Comparison of ENCODE assay signal across 9 cellular contexts in the genomic region with DNA sequence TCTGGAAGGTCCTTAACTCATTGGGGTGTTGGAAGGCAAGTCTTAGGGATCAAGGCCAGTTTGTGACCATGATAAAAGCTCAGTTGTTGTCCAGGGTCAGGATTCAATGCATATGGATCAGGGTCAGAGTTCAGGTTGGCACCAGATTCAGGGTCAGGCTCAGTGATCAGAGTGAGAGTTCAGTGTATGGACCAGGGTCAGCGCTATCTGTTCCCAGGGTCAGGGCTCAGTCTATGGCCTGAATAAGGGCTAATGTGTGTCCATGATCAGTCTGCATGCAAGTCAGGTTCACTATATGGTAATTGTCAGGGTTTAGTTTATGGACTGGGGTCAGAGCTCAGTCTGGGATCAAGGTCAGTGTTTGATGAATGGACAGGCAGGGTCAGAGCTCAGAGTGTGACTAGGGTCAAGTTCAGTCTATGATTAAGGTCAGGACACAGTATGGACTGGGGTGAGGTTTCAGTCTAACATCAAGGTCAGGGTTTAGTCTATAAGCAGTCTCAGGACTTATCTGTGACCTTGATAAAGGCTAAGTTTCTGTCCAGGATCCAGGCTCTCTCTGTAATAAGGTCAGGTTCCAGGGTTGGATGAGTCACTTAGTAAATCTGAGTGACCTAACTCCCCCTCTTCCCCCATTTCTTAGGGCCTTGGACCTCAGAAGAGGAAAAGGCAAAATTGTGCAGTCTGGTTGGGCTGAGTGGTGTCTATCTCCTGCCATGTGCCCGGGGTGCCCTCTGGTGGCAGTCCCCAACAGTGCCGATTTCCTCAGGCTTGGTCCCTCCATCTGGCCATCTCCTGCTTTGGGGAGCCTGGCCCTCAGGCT. TPM values are rescaled to one million over a fixed set of nuclear protein-coding genes. Genes with fewer than 3 reads are reported as not detected.
A peak's percentile ranks its signal among the peaks of the same experiment; 100 is the strongest.
DNase-seq lines count a peak whose midpoint lies in the region; ATAC-seq and TF ChIP-seq lines count a peak whose summit lies in the region.
"Had no signal": no experiment of that assay in that cellular context is flagged by ENCODE, and none has a peak within 500 bp of the region (broad histone marks: within the 10 kb centered on the region; RNA-seq: fewer than 3 reads in every experiment).

No MANE protein-coding gene starts in this region.

- no peak overlapping the region for H3K4me3 ChIP-seq in osteoblast (ENCODE audit: insufficient read depth, low read length)
- no peak overlapping the region for H3K4me3 ChIP-seq in tibial nerve

- no peak for TF ChIP-seq POLR2A in tibial nerve (IDR thresholded peaks at IDR 0.05)

- no peak overlapping the region for H3K4me2 ChIP-seq in osteoblast (ENCODE audit: insufficient read depth, low read length)

- peak; percentile 95 for TF ChIP-seq CTCF in foreskin keratinocyte (conservative IDR thresholded peaks at IDR 0.05)
- peak; percentile 92 for TF ChIP-seq CTCF in osteoblast (IDR thresholded peaks at IDR 0.05; ENCODE audit: extremely low read depth, low read depth, low read length)
- peak; percentile 87 to 94 (median 91) for TF ChIP-seq CTCF in tibial nerve (IDR thresholded peaks at IDR 0.05)

- peaks cover 36% of the 10 kb centered on the region for H3K27me3 Mint-ChIP-seq in activated T-helper 2 cell treated with anti-CD3 and anti-CD28 coated beads, Interferon-gamma antibody, Interleukin-2, Interleukin-4, amounts not matched to agents 10 μg/mL and 5 μg/mL and 100 μg/mL, durations not matched to agents 14 hours and 24 hours and 36 hours (ENCODE audit: low read depth)

- no peak overlapping the region for H3K4me3 Mint-ChIP-seq in activated T-helper 2 cell treated with anti-CD3 and anti-CD28 coated beads, Interferon-gamma antibody, Interleukin-2, Interleukin-4, amounts not matched to agents 10 μg/mL and 5 μg/mL and 100 μg/mL, durations not matched to agents 14 hours and 24 hours and 36 hours (ENCODE audit: low read depth)

- intact Hi-C loops in activated T-helper 2 cell treated with anti-CD3 and anti-CD28 coated beads, Interferon-gamma antibody, Interleukin-2, Interleukin-4, amounts not matched to agents 10 μg/mL and 5 μg/mL and 100 μg/mL, durations not matched to agents 14 hours and 24 hours and 36 hours (cut with micrococcal nuclease): loop anchor here (1.0 kb wide), 4 partner anchors 50 to 198 kb away; no protein-coding TSS in a partner anchor

- H2AFZ ChIP-seq in osteoblast (ENCODE audit: low read length): no peak overlapping the region

- DNase-seq in SIG-M5 treated with dmso at 0.1 percent for 504 hours (lab: John Stamatoyannopoulos, UW; ENCODE audit: unreplicated experiment) (peak; percentile 65), SIG-M5 (lab: John Stamatoyannopoulos, UW) (no peak), KG1 (lab: John Stamatoyannopoulos, UW) (peak; percentile 17), RPMI8226 (peak; percentile 84), foreskin keratinocyte (no peak), osteoblast (ENCODE audit: insufficient read length, low spot score, missing footprints) (peak; percentile 99), tibial nerve (ENCODE audit: low spot score in 2 of 2) (peak; percentile 83 to 90)
- peak; percentile 62 for DNase-seq in activated T-helper 2 cell treated with anti-CD3 and anti-CD28 coated beads, Interferon-gamma antibody, Interleukin-2, Interleukin-4, amounts not matched to agents 10 μg/mL and 5 μg/mL and 100 μg/mL, durations not matched to agents 14 hours and 24 hours and 36 hours (ENCODE audit: low spot score)

- no peaks in the 10 kb centered on the region for H3K9me3 Mint-ChIP-seq in activated T-helper 2 cell treated with anti-CD3 and anti-CD28 coated beads, Interferon-gamma antibody, Interleukin-2, Interleukin-4, amounts not matched to agents 10 μg/mL and 5 μg/mL and 100 μg/mL, durations not matched to agents 14 hours and 24 hours and 36 hours

- 23 to 24% methylated on average over 3 of the region's 3 CpGs for WGBS in tibial nerve, 2 donors

- H3K4me1 ChIP-seq in foreskin keratinocyte (peaks cover 12% of the 10 kb centered on the region), osteoblast (ENCODE audit: insufficient read depth, low read length) (peaks cover 5% of the 10 kb centered on the region), tibial nerve (peaks cover 0 to 15% (median 0%) of the 10 kb centered on the region in 4 donors)

- no peaks in the 10 kb centered on the region for H3K36me3 Mint-ChIP-seq in activated T-helper 2 cell treated with anti-CD3 and anti-CD28 coated beads, Interferon-gamma antibody, Interleukin-2, Interleukin-4, amounts not matched to agents 10 μg/mL and 5 μg/mL and 100 μg/mL, durations not matched to agents 14 hours and 24 hours and 36 hours (ENCODE audit: low read depth)

- H4K20me1 ChIP-seq in osteoblast (ENCODE audit: insufficient read depth, low read length): no peaks in the 10 kb centered on the region

- peaks cover 18% of the 10 kb centered on the region for H3K4me1 Mint-ChIP-seq in activated T-helper 2 cell treated with anti-CD3 and anti-CD28 coated beads, Interferon-gamma antibody, Interleukin-2, Interleukin-4, amounts not matched to agents 10 μg/mL and 5 μg/mL and 100 μg/mL, durations not matched to agents 14 hours and 24 hours and 36 hours (ENCODE audit: low read depth)

- H3K27me3 ChIP-seq in foreskin keratinocyte: peaks cover 47% of the 10 kb centered on the region
- H3K27me3 ChIP-seq in osteoblast (ENCODE audit: insufficient read depth, low read length): peaks cover 22% of the 10 kb centered on the region
- peaks cover 0 to 37% of the 10 kb centered on the region in 2 donors for H3K27me3 ChIP-seq in tibial nerve

- H3K27ac Mint-ChIP-seq in activated T-helper 2 cell treated with anti-CD3 and anti-CD28 coated beads, Interferon-gamma antibody, Interleukin-2, Interleukin-4, amounts not matched to agents 10 μg/mL and 5 μg/mL and 100 μg/mL, durations not matched to agents 14 hours and 24 hours and 36 hours: no peak overlapping the region

- ATAC-seq in foreskin keratinocyte: peak; percentile 64

- H3K9me3 ChIP-seq in osteoblast (ENCODE audit: low read depth, low read length) (no peaks in the 10 kb centered on the region), tibial nerve (no peaks in the 10 kb centered on the region)

- H3K36me3 ChIP-seq in osteoblast (ENCODE audit: insufficient read depth, low read length): no peaks in the 10 kb centered on the region
- H3K36me3 ChIP-seq in tibial nerve: no peaks in the 10 kb centered on the region

- H3K27ac ChIP-seq in foreskin keratinocyte (no peak overlapping the region), osteoblast (ENCODE audit: low read depth, low read length) (no peak overlapping the region), tibial nerve (no peak overlapping the region)

- TF ChIP-seq EP300 in tibial nerve (IDR thresholded peaks at IDR 0.05): no peak

- no peaks in the 10 kb centered on the region for H3K79me2 ChIP-seq in osteoblast (ENCODE audit: insufficient read depth, low read length)

RNA-seq across cellular contexts. Expression of gene KNCN, which starts 23.8 kb away (rescaled TPM):
- total RNA-seq in activated T-helper 2 cell treated with anti-CD3 and anti-CD28 coated beads, Interferon-gamma antibody, Interleukin-2, Interleukin-4, amounts not matched to agents 10 μg/mL and 5 μg/mL and 100 μg/mL, durations not matched to agents 14 hours and 24 hours and 36 hours: not detected in 2 replicates
- not detected in 2 replicates for total RNA-seq in foreskin keratinocyte
- polyA plus RNA-seq in foreskin keratinocyte: not detected in 2 replicates
- total RNA-seq in osteoblast: not detected in 2 replicates
- not detected for total RNA-seq in tibial nerve
- total RNA-seq: skeletal muscle tissue had no signal

RNA-seq across cellular contexts. Expression of gene DMBX1, which starts 38.0 kb away (rescaled TPM):
- total RNA-seq in activated T-helper 2 cell treated with anti-CD3 and anti-CD28 coated beads, Interferon-gamma antibody, Interleukin-2, Interleukin-4, amounts not matched to agents 10 μg/mL and 5 μg/mL and 100 μg/mL, durations not matched to agents 14 hours and 24 hours and 36 hours: not detected in 2 replicates
- not detected in 2 replicates for total RNA-seq in foreskin keratinocyte
- polyA plus RNA-seq in foreskin keratinocyte: not detected in 2 replicates
- total RNA-seq in osteoblast: not detected in 2 replicates
- not detected for total RNA-seq in tibial nerve
- total RNA-seq: skeletal muscle tissue had no signal

Comparison
In these comparisons a context has a peak if more than half of its experiments do, and no peak if none do; other contexts are left out.
1. DNase-seq: peak in SIG-M5 treated with dmso at 0.1 percent for 504 hours (single experiment), KG1 (single experiment), RPMI8226 (single experiment), activated T-helper 2 cell treated with anti-CD3 and anti-CD28 coated beads, Interferon-gamma antibody, Interleukin-2, Interleukin-4, amounts not matched to agents 10 μg/mL and 5 μg/mL and 100 μg/mL, durations not matched to agents 14 hours and 24 hours and 36 hours (single experiment), osteoblast (single experiment) and tibial nerve (2 of 2); none in SIG-M5 (single experiment) and foreskin keratinocyte (0 of 2).
2. Peak in every context shown above with its lines, with median percentiles within 50 percentile points of each other: CTCF ChIP-seq.